Comparison of ENCODE assay signal across 10 cellular contexts in genomic region chr22:19959043-19959586, GRCh38. TPM values are rescaled to one million over a fixed set of nuclear protein-coding genes. Genes with fewer than 3 reads are reported as not detected.
DNase-seq lines count a peak whose midpoint lies in the region; TF ChIP-seq lines count a peak whose summit lies in the region.
"Had no signal": no experiment of that assay in that cellular context is flagged by ENCODE, and none has a peak within 500 bp of the region (broad histone marks: within the 10 kb centered on the region; RNA-seq: fewer than 3 reads in every experiment).

No MANE protein-coding gene starts in this region.

- TF ChIP-seq CTCF in right atrium auricular region (IDR thresholded peaks at IDR 0.05) = no peak
- no peak for TF ChIP-seq CTCF in progenitor cell of endocrine pancreas (IDR thresholded peaks at IDR 0.05; ENCODE audit: unreplicated experiment)

- H3K27ac Mint-ChIP-seq in progenitor cell of endocrine pancreas = peak overlapping the region; percentile 91
- H3K27ac Mint-ChIP-seq: stimulated activated naive CD8-positive, alpha-beta T cell treated with anti-CD3 and anti-CD28 coated beads, Interleukin-15, Interleukin-2, amounts not matched to agents 100 ng/mL and 50 ng/mL, for 24 hours had no signal

- peak overlapping the region; percentile 19 to 52 for H3K27ac ChIP-seq in right atrium auricular region
- H3K27ac ChIP-seq: HL-60 had no signal

- H3K36me3 ChIP-seq in right atrium auricular region = peaks cover 12% of the 10 kb centered on the region

- peak overlapping the region; percentile 68 for H3K4me3 Mint-ChIP-seq in progenitor cell of endocrine pancreas (ENCODE audit: low read depth)
- H3K4me3 Mint-ChIP-seq: stimulated activated naive CD8-positive, alpha-beta T cell treated with anti-CD3 and anti-CD28 coated beads, Interleukin-15, Interleukin-2, amounts not matched to agents 100 ng/mL and 50 ng/mL, for 24 hours had no signal

- peaks cover 1% of the 10 kb centered on the region for H3K36me3 Mint-ChIP-seq in progenitor cell of endocrine pancreas (ENCODE audit: insufficient read depth)

- H3K27me3 ChIP-seq in right atrium auricular region = no peaks in the 10 kb centered on the region

- no peaks in the 10 kb centered on the region for H3K9me3 Mint-ChIP-seq in progenitor cell of endocrine pancreas (ENCODE audit: low read depth)
- H3K9me3 Mint-ChIP-seq: stimulated activated naive CD8-positive, alpha-beta T cell treated with anti-CD3 and anti-CD28 coated beads, Interleukin-15, Interleukin-2, amounts not matched to agents 100 ng/mL and 50 ng/mL, for 24 hours had no signal

- H3K9me3 ChIP-seq in right atrium auricular region = no peaks in the 10 kb centered on the region

- DNase-seq in ELF-1 (ENCODE audit: low read depth, low spot score) (peak; percentile 96), amniotic epithelial cell (ENCODE audit: low read depth) (peak; percentile 60), right atrium auricular region (ENCODE audit: low spot score) (peak; percentile 84), progenitor cell of endocrine pancreas (ENCODE audit: low spot score, unreplicated experiment) (peak; percentile 95), NCI-H128 (lab: John Stamatoyannopoulos, UW; ENCODE audit: unreplicated experiment) (no peak), anterior cingulate cortex (lab: John Stamatoyannopoulos, UW) (no peak), NAMALWA (ENCODE audit: low spot score) (no peak), amniotic stem cell (lab: John Stamatoyannopoulos, UW) (no peak)

- peaks cover 30% of the 10 kb centered on the region for H3K4me1 Mint-ChIP-seq in progenitor cell of endocrine pancreas (ENCODE audit: low read depth)

- no peaks in the 10 kb centered on the region for H3K27me3 Mint-ChIP-seq in progenitor cell of endocrine pancreas
- H3K27me3 Mint-ChIP-seq: stimulated activated naive CD8-positive, alpha-beta T cell treated with anti-CD3 and anti-CD28 coated beads, Interleukin-15, Interleukin-2, amounts not matched to agents 100 ng/mL and 50 ng/mL, for 24 hours had no signal

- H3K4me3 ChIP-seq in right atrium auricular region = peak overlapping the region in 1 of 2 donors; percentile 29

- H3K4me1 ChIP-seq in right atrium auricular region = peaks cover 0 to 46% of the 10 kb centered on the region in 2 donors

RNA-seq across cellular contexts. Expression of gene TXNRD2, which starts 17.5 kb away (rescaled TPM):
- total RNA-seq in right atrium auricular region (10 to 100 TPM; 16.2 to 18.4 TPM), progenitor cell of endocrine pancreas (14.0 and 14.3 TPM in 2 replicates)

RNA-seq across cellular contexts. Expression of gene COMT, which starts 17.5 kb away (rescaled TPM):
- total RNA-seq in right atrium auricular region = 100 to 1,000 TPM; 142 to 195 TPM
- 48.7 and 58.2 TPM in 2 replicates for total RNA-seq in progenitor cell of endocrine pancreas

RNA-seq across cellular contexts. Expression of gene ARVCF, which starts 57.5 kb away (rescaled TPM):
- 10 to 100 TPM; 16.7 to 35.8 TPM for total RNA-seq in right atrium auricular region
- 95.3 and 101 TPM in 2 replicates for total RNA-seq in progenitor cell of endocrine pancreas

Comparison
In these comparisons a context has a peak if more than half of its experiments do, and no peak if none do; other contexts are left out.
1. DNase-seq: peak in ELF-1 (single experiment), amniotic epithelial cell (single experiment), right atrium auricular region (single experiment) and progenitor cell of endocrine pancreas (single experiment); none in NCI-H128 (single experiment), anterior cingulate cortex (0 of 58), NAMALWA (single experiment) and amniotic stem cell (single experiment).